Comparison of ENCODE assay signal across 9 cellular contexts in the genomic region with DNA sequence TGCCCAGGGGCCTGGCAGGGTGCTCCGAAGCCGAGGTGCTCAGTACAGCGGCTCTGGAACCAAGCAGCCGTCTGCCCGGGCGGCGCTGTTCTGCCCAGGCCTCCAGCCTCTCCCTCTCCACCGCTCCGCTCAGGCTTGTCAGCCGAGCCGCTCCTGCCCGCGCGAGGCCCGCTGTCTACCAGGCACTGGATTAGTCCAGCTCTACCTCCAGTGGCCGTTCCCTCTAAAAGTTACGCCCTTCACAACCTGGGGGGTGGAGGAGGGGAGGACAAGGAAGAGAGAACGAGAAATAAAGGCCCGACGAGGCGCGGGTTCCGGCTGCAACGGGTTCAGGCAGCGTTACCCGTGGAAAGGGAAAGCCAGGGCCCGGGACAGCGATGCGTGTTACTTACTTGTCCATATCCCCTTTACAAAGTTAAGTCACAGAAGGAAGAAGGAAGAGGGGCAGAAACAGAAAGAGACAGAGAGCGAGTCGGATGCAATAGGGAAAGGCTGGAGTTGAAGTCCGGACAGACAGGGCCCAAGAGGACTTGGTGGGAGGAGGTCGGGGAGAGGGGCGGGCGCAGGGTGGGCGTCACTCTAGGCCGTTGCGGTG. TPM values are rescaled to one million over a fixed set of nuclear protein-coding genes. Genes with fewer than 3 reads are reported as not detected.
DNase-seq lines count a peak whose midpoint lies in the region; ATAC-seq, FAIRE-seq and TF ChIP-seq lines count a peak whose summit lies in the region.
"Had no signal": no experiment of that assay in that cellular context is flagged by ENCODE, and none has a peak within 500 bp of the region (broad histone marks: within the 10 kb centered on the region; RNA-seq: fewer than 3 reads in every experiment).

No MANE protein-coding gene starts in this region.

- H3K27me3 ChIP-seq in keratinocyte (ENCODE audit: control insufficient read depth, extremely low read depth, insufficient read depth, low read length) (peaks cover 18% of the 10 kb centered on the region), upper lobe of left lung (peaks cover 1 to 82% (median 43%) of the 10 kb centered on the region in 4 donors)

- peak overlapping the region; percentile 66 for H2AFZ ChIP-seq in keratinocyte (ENCODE audit: control insufficient read depth, low read length)

- H3K27ac ChIP-seq in keratinocyte (ENCODE audit: control insufficient read depth, insufficient read depth, low read length) (no peak overlapping the region), upper lobe of left lung (no peak overlapping the region)

- peaks cover 13% of the 10 kb centered on the region for H3K36me3 Mint-ChIP-seq in activated naive CD8-positive, alpha-beta T cell treated with anti-CD3 and anti-CD28 coated beads for 36 hours

- WGBS in upper lobe of left lung, 2 donors = 3 to 8% methylated on average over 27 to 38 of the region's 38 CpGs

- H3K4me3 ChIP-seq in keratinocyte (ENCODE audit: control insufficient read depth in 2 of 3, extremely low read depth in 1 of 3, insufficient read depth in 2 of 3, low read depth in 1 of 3, low read length in 3 of 3) (peak overlapping the region in 2 of 3 experiments; percentile 2 to 32), upper lobe of left lung (peak overlapping the region in 3 of 4 donors; percentile 13 to 37 (median 25))

- ATAC-seq in upper lobe of left lung (ENCODE audit: low FRiP score in 2 of 2) = peak in 1 of 2 donors; percentile 67
- no peak for ATAC-seq in GM21717 (IDR thresholded peaks at IDR 0.05; ENCODE audit: unreplicated experiment)

- H3K9ac ChIP-seq in keratinocyte (ENCODE audit: control insufficient read depth, extremely low read depth, insufficient read depth, low read length) = peak overlapping the region; percentile 33

- H4K20me1 ChIP-seq in keratinocyte (ENCODE audit: control insufficient read depth, extremely low read depth, insufficient read depth, low read length) = no peaks in the 10 kb centered on the region

- TF ChIP-seq POLR2A in upper lobe of left lung (IDR thresholded peaks at IDR 0.05) = no peak

- no peak for FAIRE-seq in keratinocyte (lab: Jason Lieb, UNC)
- FAIRE-seq: TTC549 had no signal

- no peaks in the 10 kb centered on the region for H3K79me2 ChIP-seq in keratinocyte (ENCODE audit: control insufficient read depth, insufficient read depth, low read length)

- dilution Hi-C loops in keratinocyte (cut with MboI; ENCODE audit: extremely low pct_ligation_motif_present, low sequenced_read_pairs) = no loop called here

- H3K9me3 Mint-ChIP-seq in activated naive CD8-positive, alpha-beta T cell treated with anti-CD3 and anti-CD28 coated beads for 36 hours = peaks cover 26% of the 10 kb centered on the region

- H3K4me1 ChIP-seq in keratinocyte (ENCODE audit: control insufficient read depth, extremely low read depth, insufficient read depth, low read length) (peaks cover 6% of the 10 kb centered on the region), upper lobe of left lung (peaks cover 33 to 41% (median 35%) of the 10 kb centered on the region in 4 donors)

- peak overlapping the region; percentile 40 for H3K27ac Mint-ChIP-seq in activated naive CD8-positive, alpha-beta T cell treated with anti-CD3 and anti-CD28 coated beads for 36 hours

- H3K9me3 ChIP-seq in keratinocyte (ENCODE audit: control insufficient read depth, low read depth, low read length) (no peaks in the 10 kb centered on the region), upper lobe of left lung (no peaks in the 10 kb centered on the region)

- peaks cover 16% of the 10 kb centered on the region for H3K4me1 Mint-ChIP-seq in activated naive CD8-positive, alpha-beta T cell treated with anti-CD3 and anti-CD28 coated beads for 36 hours

- peak overlapping the region; percentile 35 for H3K4me2 ChIP-seq in keratinocyte (ENCODE audit: control insufficient read depth, extremely low read depth, insufficient read depth, low read depth, low read length)

- peak; percentile 11 to 58 (median 51) for TF ChIP-seq CTCF in keratinocyte (optimal IDR thresholded peaks at IDR 0.05 in 1 of 3, IDR thresholded peaks at IDR 0.05 in 1 of 3, conservative IDR thresholded peaks at IDR 0.05 in 1 of 3; ENCODE audit: extremely low read depth in 1 of 3, insufficient read depth in 2 of 3, low read length in 3 of 3)
- no peak for TF ChIP-seq CTCF in upper lobe of left lung (IDR thresholded peaks at IDR 0.05)

- H3K9me1 ChIP-seq in keratinocyte (ENCODE audit: control insufficient read depth, extremely low read depth, insufficient read depth, low read length) = no peaks in the 10 kb centered on the region

- H3K27me3 Mint-ChIP-seq in activated naive CD8-positive, alpha-beta T cell treated with anti-CD3 and anti-CD28 coated beads for 36 hours = peaks cover 92% of the 10 kb centered on the region

- peak; percentile 41 for DNase-seq in stimulated activated CD4-positive, alpha-beta T cell treated with anti-CD3 and anti-CD28 coated beads, Interleukin-15, amount 100 ng/mL, for 24 hours
- DNase-seq in stimulated activated CD4-positive, alpha-beta T cell treated with anti-CD3 and anti-CD28 coated beads, Interleukin-2, amount 100 ng/mL, for 24 hours = no peak
- DNase-seq in activated naive CD8-positive, alpha-beta T cell treated with anti-CD3 and anti-CD28 coated beads for 36 hours = no peak
- DNase-seq in keratinocyte (ENCODE audit: low read depth, low spot score) (no peak), upper lobe of left lung (peak; percentile 26 to 79), GDM1 (lab: John Stamatoyannopoulos, UW) (no peak), NOMO-1 (lab: John Stamatoyannopoulos, UW; ENCODE audit: unreplicated experiment in 2 of 2) (no peak)

- H3K4me3 Mint-ChIP-seq in activated naive CD8-positive, alpha-beta T cell treated with anti-CD3 and anti-CD28 coated beads for 36 hours = peak overlapping the region; percentile 66

- no peak for TF ChIP-seq EP300 in upper lobe of left lung (IDR thresholded peaks at IDR 0.05)

- no peaks in the 10 kb centered on the region for H3K36me3 ChIP-seq in keratinocyte (ENCODE audit: control insufficient read depth in 2 of 2, extremely low read depth in 1 of 2, insufficient read depth in 2 of 2, low read length in 2 of 2)
- no peaks in the 10 kb centered on the region for H3K36me3 ChIP-seq in upper lobe of left lung

RNA-seq across cellular contexts. Expression of gene SP8, which starts 2.9 kb away (rescaled TPM):
- total RNA-seq in activated naive CD8-positive, alpha-beta T cell treated with anti-CD3 and anti-CD28 coated beads for 36 hours = not detected
- 0.03 to 0.17 TPM (median 0.16 TPM) in 3 replicates for polyA plus RNA-seq in keratinocyte
- polyA plus RNA-seq in keratinocyte (2011; ENCODE audit: low read depth) = 0.12 TPM
- polyA plus RNA-seq in keratinocyte (2011; cell fraction: cytosol; rRNA removed) = 0.08 and 0.09 TPM in 2 replicates
- polyA plus RNA-seq in keratinocyte (2011; cell fraction: nucleus; rRNA removed) = 0.22 and 0.32 TPM in 2 replicates
- polyA plus RNA-seq in keratinocyte (2012; ENCODE audit: low replicate concordance) = 0.17 and 0.28 TPM in 2 replicates
- polyA minus RNA-seq in keratinocyte = 0.03 to 0.07 TPM (median 0.06 TPM) in 3 replicates
- not detected for polyA minus RNA-seq in keratinocyte (2011; cell fraction: cytosol; rRNA and poly(A)+ RNA removed)
- polyA minus RNA-seq in keratinocyte (2011; cell fraction: nucleus; rRNA and poly(A)+ RNA removed) = 0.32 and 0.47 TPM in 2 replicates
- not detected for total RNA-seq in upper lobe of left lung

Comparison
In these comparisons a context has a peak if more than half of its experiments do, and no peak if none do; other contexts are left out.
1. DNase-seq: peak in stimulated activated CD4-positive, alpha-beta T cell treated with anti-CD3 and anti-CD28 coated beads, Interleukin-15, amount 100 ng/mL, for 24 hours (single experiment) and upper lobe of left lung (2 of 2); none in stimulated activated CD4-positive, alpha-beta T cell treated with anti-CD3 and anti-CD28 coated beads, Interleukin-2, amount 100 ng/mL, for 24 hours (0 of 2), activated naive CD8-positive, alpha-beta T cell treated with anti-CD3 and anti-CD28 coated beads for 36 hours (single experiment), keratinocyte (single experiment), GDM1 (single experiment) and NOMO-1 (0 of 2).
2. CTCF ChIP-seq: peak in keratinocyte (3 of 3); none in upper lobe of left lung (0 of 6).